In genomic region chr1:10866314-10867091, GRCh38 we compare ENCODE assay signal across 8 cellular contexts.
A peak's percentile ranks its signal among the peaks of the same experiment; 100 is the strongest.
DNase-seq lines count a peak whose midpoint lies in the region; ATAC-seq and TF ChIP-seq lines count a peak whose summit lies in the region.

No MANE protein-coding gene starts in this region.

- H3K4me3 Mint-ChIP-seq in memory B cell = peak overlapping the region; percentile 16

- peak overlapping the region; percentile 16 to 35; a peak in 2 of 4 replicates for H3K4me3 ChIP-seq in HCT116 (replicated peaks in 1 of 2; ENCODE audit: low read depth in 1 of 2, low read length in 2 of 2)
- peak overlapping the region; percentile 34 to 42 for H3K4me3 ChIP-seq in cardiac fibroblast (replicated peaks in 1 of 2; ENCODE audit: low read depth in 2 of 2, low read length in 2 of 2)
- H3K4me3 ChIP-seq in thoracic aorta = peak overlapping the region; percentile 66

- ATAC-seq in HCT116 = peak; percentile 71
- ATAC-seq in memory B cell (ENCODE audit: low read depth) = peak; percentile 31
- ATAC-seq in thoracic aorta (ENCODE audit: insufficient number of reproducible peaks, low FRiP score, low read depth) = no peak
- ATAC-seq in GM21515 (IDR thresholded peaks at IDR 0.05; ENCODE audit: unreplicated experiment) = no peak

- TF ChIP-seq CTCF in HCT116 (IDR thresholded peaks at IDR 0.05 in 2 of 3, conservative IDR thresholded peaks at IDR 0.05 in 1 of 3; ENCODE audit: borderline replicate concordance in 1 of 3, insufficient read depth in 1 of 3, low read depth in 2 of 3, low read length in 2 of 3) = no peak
- TF ChIP-seq CTCF in cardiac fibroblast (IDR thresholded peaks at IDR 0.05; ENCODE audit: low read depth, low read length) = no peak
- TF ChIP-seq CTCF in thoracic aorta (IDR thresholded peaks at IDR 0.05) = no peak

- no peak for TF ChIP-seq POLR2A in HCT116 (IDR thresholded peaks at IDR 0.05; ENCODE audit: borderline replicate concordance, extremely low read depth, insufficient read depth, insufficient read length)

- H3K79me2 ChIP-seq in HCT116 (ENCODE audit: insufficient read depth, low read length) = no peaks in the 10 kb centered on the region

- no peak overlapping the region for H3K9ac ChIP-seq in HCT116 (ENCODE audit: low read length)

- TF ChIP-seq RAD21 in HCT116 (IDR thresholded peaks at IDR 0.05; ENCODE audit: low read depth) = no peak

- no peaks in the 10 kb centered on the region for H3K36me3 Mint-ChIP-seq in memory B cell

- H3K4me1 Mint-ChIP-seq in memory B cell = peaks cover 7% of the 10 kb centered on the region

- no peaks in the 10 kb centered on the region for H3K9me3 Mint-ChIP-seq in memory B cell

- CTCF ChIA-PET in HCT116 (lab: Charles Lee) = interaction anchor here (1.0 to 1.2 kb wide), 4 partner anchors 12 to 371 kb away, joined by 3 to 8 read pairs (median 4); no protein-coding TSS in a partner anchor

- no peaks in the 10 kb centered on the region for H3K9me3 ChIP-seq in HCT116 (ENCODE audit: control insufficient read depth in 1 of 2, insufficient read depth in 1 of 2, low read depth in 1 of 2, low read length in 2 of 2)
- no peaks in the 10 kb centered on the region for H3K9me3 ChIP-seq in thoracic aorta

- H2AFZ ChIP-seq in HCT116 (ENCODE audit: low read depth, low read length, poor library complexity, severe bottlenecking) = peak overlapping the region; percentile 65

- H4K20me1 ChIP-seq in HCT116 (ENCODE audit: insufficient read depth) = no peaks in the 10 kb centered on the region

- H3K27me3 ChIP-seq in HCT116 (ENCODE audit: insufficient read depth, low read length) (peaks cover 9% of the 10 kb centered on the region; the same call in 1 of the 2 replicates), thoracic aorta (replicated peaks; ENCODE audit: insufficient read depth) (no peaks in the 10 kb centered on the region)

- intact Hi-C loops in HCT116 (cut with micrococcal nuclease) = loop anchor here (1.0 to 5.0 kb wide), 5 partner anchors 174 to 359 kb away; no protein-coding TSS in a partner anchor

- no TSS peak for BruUV-seq in HCT116 (replicated peaks; lab: Mats Ljungman, UMichigan)

- no peak for DNase-seq in HCT116 (ENCODE audit: low read depth, low spot score)
- DNase-seq in T follicular helper cell (ENCODE audit: low read depth) = peak; percentile 7
- peak in 1 of 2 donors; percentile 9 for DNase-seq in cardiac fibroblast (ENCODE audit: low read depth in 2 of 2)
- DNase-seq in memory B cell (ENCODE audit: low spot score in 2 of 2) = no peak
- DNase-seq in thoracic aorta (ENCODE audit: low spot score) = no peak
- DNase-seq in midbrain (lab: John Stamatoyannopoulos, UW) = no peak
- no peak for DNase-seq in effector CD8-positive, alpha-beta T cell (lab: John Stamatoyannopoulos, UW)

- H3K9me2 ChIP-seq in HCT116 (ENCODE audit: insufficient read depth) = no peaks in the 10 kb centered on the region

- peak overlapping the region; percentile 77 for H3K4me2 ChIP-seq in HCT116 (ENCODE audit: low read length)

- H3K27ac ChIP-seq in HCT116 (ENCODE audit: low read depth, low read length) (no peak overlapping the region), thoracic aorta (no peak overlapping the region)

- no peak overlapping the region for H3K27ac Mint-ChIP-seq in memory B cell

- H3K27me3 Mint-ChIP-seq in memory B cell = peaks cover 31% of the 10 kb centered on the region

- RAD21 ChIA-PET in HCT116 (lab: Charles Lee; ENCODE audit: low non-redundant PET in 1 of 2, low total read pairs in 2 of 2, uncharacterized antibody in 2 of 2, unreplicated experiment in 2 of 2) = interaction anchor here in 1 of 2 experiments (0.7 to 1.6 kb wide), 3 partner anchors 174 to 436 kb away, joined by 3 read pairs; partner anchors contain the start of gene CENPS

- H3K36me3 ChIP-seq in HCT116 (ENCODE audit: control insufficient read depth in 1 of 2, insufficient read depth in 2 of 2, low read length in 2 of 2) = no peaks in the 10 kb centered on the region
- no peaks in the 10 kb centered on the region for H3K36me3 ChIP-seq in thoracic aorta

- POLR2A ChIA-PET in HCT116 (lab: Charles Lee) = no interaction called here

- peaks cover 8 to 11% of the 10 kb centered on the region in 2 experiments; a peak in 3 of 4 replicates for H3K4me1 ChIP-seq in HCT116 (ENCODE audit: control insufficient read depth in 1 of 2, insufficient read depth in 2 of 2, low read length in 2 of 2)
- peaks cover 9 to 22% of the 10 kb centered on the region in 2 donors for H3K4me1 ChIP-seq in thoracic aorta (ENCODE audit: control insufficient read depth in 1 of 2, low read depth in 2 of 2)

TF ChIP-seq in HCT116, 20 proteins besides CTCF, POLR2A, EP300 and RAD21:
- no peak for TF ChIP-seq POLR2AphosphoS5 (IDR thresholded peaks at IDR 0.05; ENCODE audit: low read depth, low read length)
- TF ChIP-seq EGR1 (IDR thresholded peaks at IDR 0.05; ENCODE audit: low read depth) = 0 out of 2 replicates have a peak, but pooled peaks have one; percentile 22

Comparison
In these comparisons a context has a peak if more than half of its experiments do, and no peak if none do; other contexts are left out.
1. ATAC-seq: peak in HCT116 (single experiment) and memory B cell (single experiment); none in thoracic aorta (single experiment) and GM21515 (single experiment).
2. Peak in every context shown above with its lines, with median percentiles within 50 percentile points of each other: H3K4me3 ChIP-seq.